In genomic region chr22:40856513-40857308, GRCh38 we compare ENCODE assay signal across 8 cellular contexts. TPM values are rescaled to one million over a fixed set of nuclear protein-coding genes. Genes with fewer than 3 reads are reported as not detected.
DNase-seq lines count a peak whose midpoint lies in the region; ATAC-seq, FAIRE-seq and TF ChIP-seq lines count a peak whose summit lies in the region.

Gene ST13 (minus strand): TSS chr22:40856639. CDS start chr22:40856540, 99 bp downstream.
Gene XPNPEP3 (plus strand): TSS chr22:40857148. CDS start chr22:40857182, 34 bp downstream.

- no peaks in the 10 kb centered on the region for H3K27me3 ChIP-seq in BJ (ENCODE audit: control insufficient read depth, insufficient read depth, low read length)

- no peaks in the 10 kb centered on the region for H3K36me3 ChIP-seq in BJ (ENCODE audit: control insufficient read depth, insufficient read depth, low read length)

- POLR2A ChIA-PET in BJ (lab: Charles Lee), result interaction anchor here (0.6 kb wide), 1 partner anchor 253 kb away, joined by 4 read pairs; no protein-coding TSS in a partner anchor

- H3K4me3 ChIP-seq in BJ (ENCODE audit: low read depth, low read length), result peak within 1 kb of the TSS; percentile 99

- TF ChIP-seq CTCF in BJ (IDR thresholded peaks at IDR 0.05; ENCODE audit: insufficient read depth, low read depth, low read length), result 0 out of 2 replicates have a peak, but pooled peaks have one; percentile 20

- peak; percentile 84 for ATAC-seq in HG03457 (IDR thresholded peaks at IDR 0.05; ENCODE audit: unreplicated experiment)

- H3K27ac ChIP-seq in cingulate gyrus (ENCODE audit: low read depth, low read length), result peak within 1 kb of the TSS; percentile 100

- DNase-seq in BJ (ENCODE audit: low read depth) (peak; percentile 81), GM19239 (ENCODE audit: insufficient read length, low spot score) (peak; percentile 66), NCI-H524 treated with DMSO at 0.1 percent for 48 hours (lab: John Stamatoyannopoulos, UW) (peak; percentile 81), kidney glomerular epithelial cell (lab: John Stamatoyannopoulos, UW) (peak; percentile 95)
- DNase-seq in activated CD4-positive, alpha-beta T cell treated with anti-CD3 and anti-CD28 coated beads for 4 hours, result peak; percentile 95 to 97
- DNase-seq in stimulated activated CD4-positive, alpha-beta T cell treated with anti-CD3 and anti-CD28 coated beads, Interleukin-1b, Interleukin-23, amount 100 ng/mL, for 1 hour (ENCODE audit: low read depth in 2 of 2), result peak; percentile 88 to 93

- CTCF ChIA-PET in BJ (lab: Yijun Ruan, JAX), result interaction anchor here (1.5 to 1.8 kb wide), 3 partner anchors 10 to 174 kb away, joined by 4 to 10 read pairs (median 4); no protein-coding TSS in a partner anchor

- FAIRE-seq in GM19239 (lab: Jason Lieb, UNC), result peak; percentile 100

RNA-seq across cellular contexts. Expression of gene ST13, which starts in this region (rescaled TPM):
- 90.7 and 145 TPM in 2 replicates for polyA plus RNA-seq in BJ (2011; rRNA removed)
- polyA minus RNA-seq in BJ (2011; rRNA and poly(A)+ RNA removed), result 35.7 and 45.2 TPM in 2 replicates

RNA-seq across cellular contexts. Expression of gene XPNPEP3, which starts in this region (rescaled TPM):
- 21.9 and 25.8 TPM in 2 replicates for polyA plus RNA-seq in BJ (2011; rRNA removed)
- polyA minus RNA-seq in BJ (2011; rRNA and poly(A)+ RNA removed), result 27.0 and 34.6 TPM in 2 replicates

Comparison
In these comparisons a context has a peak if more than half of its experiments do, and no peak if none do; other contexts are left out.
1. Peak in every context shown above with its lines: DNase-seq, ATAC-seq, H3K4me3 ChIP-seq and H3K27ac ChIP-seq.